In the genomic region with DNA sequence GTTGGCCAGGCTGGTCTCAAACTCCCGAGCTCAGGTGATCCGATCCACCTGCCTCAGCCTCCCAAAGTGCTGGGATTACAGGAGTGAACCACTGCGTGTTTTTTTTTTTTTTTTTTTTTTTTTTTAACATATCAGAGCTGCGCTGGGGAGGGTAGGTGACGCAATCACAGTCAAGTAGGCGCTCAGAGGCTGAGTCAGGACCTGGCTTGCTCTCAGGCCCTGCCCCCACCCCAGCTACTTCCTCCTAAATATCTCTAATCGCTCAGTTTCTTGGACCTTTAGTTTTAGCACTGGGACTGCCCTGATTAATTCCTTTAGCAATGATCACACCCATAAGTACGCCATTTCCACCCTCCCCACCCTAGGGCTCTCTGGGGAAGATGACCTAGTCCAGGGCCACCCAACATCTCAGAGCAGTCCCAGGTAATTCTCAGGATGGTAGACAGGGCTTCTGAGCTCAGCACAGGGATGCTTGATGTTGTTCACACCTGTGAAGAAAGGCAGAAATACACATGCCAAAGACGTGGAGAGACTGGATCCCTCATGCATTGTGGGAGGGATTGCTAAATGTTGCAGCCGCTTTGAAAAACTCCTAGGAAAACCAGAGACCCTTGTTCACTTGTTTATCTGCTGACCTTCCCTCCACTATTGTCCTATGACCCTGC, we compare ENCODE assay signal across 9 cellular contexts. TPM values are rescaled to one million over a fixed set of nuclear protein-coding genes. Genes with fewer than 3 reads are reported as not detected.
DNase-seq lines count a peak whose midpoint lies in the region; ATAC-seq lines count a peak whose summit lies in the region.
"Had no signal": no experiment of that assay in that cellular context is flagged by ENCODE, and none has a peak within 500 bp of the region (broad histone marks: within the 10 kb centered on the region; RNA-seq: fewer than 3 reads in every experiment).

No MANE protein-coding gene starts in this region.

- peaks cover 0 to 51% (median 21%) of the 10 kb centered on the region in 10 experiments; a peak in 14 of 20 replicates for H3K4me1 ChIP-seq in BLaER1 treated with 17β-estradiol and CSF1 and Interleukin-3, amounts not matched to agents 10 nM and 100 nM

- H3K27ac ChIP-seq in BLaER1 treated with 17β-estradiol and CSF1 and Interleukin-3, amounts not matched to agents 10 nM and 100 nM, result peak overlapping the region in 5 of 11 experiments; percentile 52 to 76 (median 76); a peak in 7 of 22 replicates

- H3K36me3 ChIP-seq in BLaER1 treated with 17β-estradiol and CSF1 and Interleukin-3, amounts not matched to agents 10 nM and 100 nM, result no peaks in the 10 kb centered on the region

- ATAC-seq in HG02870 (IDR thresholded peaks at IDR 0.05; ENCODE audit: unreplicated experiment) (no peak), HG02642 (IDR thresholded peaks at IDR 0.05; ENCODE audit: poor library complexity, unreplicated experiment) (no peak)
- ATAC-seq: GM12878 had no signal

- peak overlapping the region in 6 of 11 experiments; percentile 50 to 81 (median 66); a peak in 11 of 22 replicates for H3K4me2 ChIP-seq in BLaER1 treated with 17β-estradiol and CSF1 and Interleukin-3, amounts not matched to agents 10 nM and 100 nM

- peak overlapping the region in 1 of 10 experiments; percentile 33; a peak in 1 of 20 replicates for H3K4me3 ChIP-seq in BLaER1 treated with 17β-estradiol and CSF1 and Interleukin-3, amounts not matched to agents 10 nM and 100 nM
- H3K4me3 ChIP-seq: GM12878 had no signal

- H3K9me3 ChIP-seq in BLaER1 treated with 17β-estradiol and CSF1 and Interleukin-3, amounts not matched to agents 10 nM and 100 nM (replicated peaks in 1 of 11), result peaks cover 0 to 8% (median 0%) of the 10 kb centered on the region in 11 experiments; a peak in 2 of 22 replicates

- no peaks in the 10 kb centered on the region for H3K27me3 ChIP-seq in BLaER1 treated with 17β-estradiol and CSF1 and Interleukin-3, amounts not matched to agents 10 nM and 100 nM

- DNase-seq in NCI-H460 (ENCODE audit: extremely low read depth, low read depth), result peak; percentile 79
- peak; percentile 36 for DNase-seq in activated T-cell treated with anti-CD3 and anti-CD28 coated beads, Interleukin-2, amount 50 U/mL, for 1 hour
- peak; percentile 58 for DNase-seq in glomerular visceral epithelial cell (ENCODE audit: extremely low spot score)
- peak; percentile 9 to 34 for DNase-seq in stimulated activated CD4-positive, alpha-beta T cell treated with anti-CD3 and anti-CD28 coated beads, Interleukin-12 subunit alpha, Interleukin-12 subunit beta, amount 100 ng/mL, for 24 hours (ENCODE audit: low read depth in 2 of 2)
- DNase-seq in germinal center (ENCODE audit: low spot score), result no peak

- no peaks in the 10 kb centered on the region; a peak in 1 of 22 replicates for H4K20me1 ChIP-seq in BLaER1 treated with 17β-estradiol and CSF1 and Interleukin-3, amounts not matched to agents 10 nM and 100 nM

- H3K9ac ChIP-seq in BLaER1 treated with 17β-estradiol and CSF1 and Interleukin-3, amounts not matched to agents 10 nM and 100 nM, result peak overlapping the region in 1 of 11 experiments; percentile 29; a peak in 2 of 22 replicates

RNA-seq across cellular contexts. Expression of a gene that starts 50.2 kb away (rescaled TPM):
- 222 and 303 TPM in 2 replicates for total RNA-seq in NCI-H460 (2014; rRNA removed; shearing (Covaris generic))
- polyA plus RNA-seq in NCI-H460 (2014; cell fraction: nucleus; rRNA removed), result 133 and 172 TPM in 2 replicates
